In genomic region chr13:46554971-46555370, GRCh38 we compare ENCODE assay signal across 8 cellular contexts. TPM values are rescaled to one million over a fixed set of nuclear protein-coding genes. Genes with fewer than 3 reads are reported as not detected.
A peak's percentile ranks its signal among the peaks of the same experiment; 100 is the strongest.
DNase-seq lines count a peak whose midpoint lies in the region; ATAC-seq and TF ChIP-seq lines count a peak whose summit lies in the region.

No MANE protein-coding gene starts in this region.

- ATAC-seq in GM19397 (IDR thresholded peaks at IDR 0.05; ENCODE audit: unreplicated experiment) = no peak

- H3K4me1 Mint-ChIP-seq in CD14-positive monocyte (peaks cover 38% of the 10 kb centered on the region), neural crest cell (peaks cover 47% of the 10 kb centered on the region)

- DNase-seq in CD14-positive monocyte (ENCODE audit: low spot score) = no peak
- DNase-seq in MM.1S = no peak
- DNase-seq in neural crest cell (ENCODE audit: low read depth, low spot score) = no peak
- no peak for DNase-seq in stimulated activated CD4-positive, alpha-beta T cell treated with anti-CD3 and anti-CD28 coated beads, Interleukin-2, amount 100 ng/mL, for 48 hours
- no peak for DNase-seq in G401 (ENCODE audit: low spot score)
- no peak for DNase-seq in superior temporal gyrus (ENCODE audit: extremely low spot score)

- H3K4me3 Mint-ChIP-seq in CD14-positive monocyte (peak overlapping the region; percentile 93 to 95), neural crest cell (peak overlapping the region; percentile 96)

- no peaks in the 10 kb centered on the region for H3K27me3 ChIP-seq in MM.1S (replicated peaks; ENCODE audit: insufficient read depth, low read length)
- H3K27me3 ChIP-seq in duodenal mucosa (ENCODE audit: control insufficient read depth in 1 of 2, insufficient read depth in 2 of 2, low read length in 2 of 2) = no peaks in the 10 kb centered on the region

- no peak overlapping the region for H3K27ac ChIP-seq in MM.1S (ENCODE audit: low read length)
- H3K27ac ChIP-seq in duodenal mucosa (ENCODE audit: low read depth, low read length) = peak overlapping the region; percentile 82

- H3K9ac ChIP-seq in MM.1S (ENCODE audit: low read length) (peak overlapping the region; percentile 59; the same call in 1 of the 2 replicates), duodenal mucosa (ENCODE audit: low read depth in 1 of 2, low read length in 2 of 2) (peak overlapping the region; percentile 82 to 84)

- intact Hi-C loops in CD14-positive monocyte (cut with micrococcal nuclease) = loop anchor here (5.0 to 10.0 kb wide), 5 partner anchors 42 to 167 kb away; no protein-coding TSS in a partner anchor

- H3K9me2 ChIP-seq in MM.1S (replicated peaks; ENCODE audit: insufficient read depth, low read length) = no peaks in the 10 kb centered on the region

- peak overlapping the region; percentile 50 for H3K4me2 ChIP-seq in MM.1S (ENCODE audit: low read depth, low read length)

- H3K27me3 Mint-ChIP-seq in CD14-positive monocyte (ENCODE audit: low read depth in 3 of 3) (peaks cover 6 to 14% (median 10%) of the 10 kb centered on the region in 3 donors), neural crest cell (ENCODE audit: low read depth) (peaks cover 11% of the 10 kb centered on the region)

- no peaks in the 10 kb centered on the region for H3K9me3 ChIP-seq in MM.1S (replicated peaks; ENCODE audit: insufficient read depth, low read length)
- H3K9me3 ChIP-seq in duodenal mucosa (ENCODE audit: control insufficient read depth in 1 of 2, low read length in 2 of 2) = no peaks in the 10 kb centered on the region

- no peak overlapping the region for H2AFZ ChIP-seq in MM.1S (ENCODE audit: low read length)

- H4K20me1 ChIP-seq in MM.1S (ENCODE audit: insufficient read depth, low read length) = no peaks in the 10 kb centered on the region

- no peaks in the 10 kb centered on the region for H3K36me3 ChIP-seq in MM.1S (replicated peaks; ENCODE audit: insufficient read depth, low read length)
- no peaks in the 10 kb centered on the region for H3K36me3 ChIP-seq in duodenal mucosa (ENCODE audit: control insufficient read depth in 1 of 2, insufficient read depth in 2 of 2, low read length in 2 of 2)

- H3K27ac Mint-ChIP-seq in CD14-positive monocyte (peak overlapping the region in 5 of 7 donors; percentile 25 to 90 (median 84)), neural crest cell (ENCODE audit: unreplicated experiment) (peak overlapping the region; percentile 65)

- no peaks in the 10 kb centered on the region for H3K36me3 Mint-ChIP-seq in CD14-positive monocyte
- H3K36me3 Mint-ChIP-seq in neural crest cell (ENCODE audit: low read depth) = no peaks in the 10 kb centered on the region

- peaks cover 0 to 2% (median 0%) of the 10 kb centered on the region in 7 donors for H3K9me3 Mint-ChIP-seq in CD14-positive monocyte
- H3K9me3 Mint-ChIP-seq in neural crest cell = no peaks in the 10 kb centered on the region

- H3F3A ChIP-seq in MM.1S (ENCODE audit: insufficient read depth, low read length) = no peaks in the 10 kb centered on the region

- 0 out of 2 replicates have a peak, but pooled peaks cover 7% of the 10 kb centered on the region for H3K4me1 ChIP-seq in MM.1S (ENCODE audit: low read length)
- peaks cover 19 to 32% of the 10 kb centered on the region in 2 donors for H3K4me1 ChIP-seq in duodenal mucosa (ENCODE audit: control insufficient read depth in 1 of 2, insufficient read depth in 2 of 2, low read length in 2 of 2)

- in situ Hi-C loops in G401 (cut with HindIII; ENCODE audit: low sequenced_read_pairs) = no loop called here

- TF ChIP-seq CTCF in CD14-positive monocyte (IDR thresholded peaks at IDR 0.05) (no peak), MM.1S (IDR thresholded peaks at IDR 0.05; ENCODE audit: low read length) (no peak), neural crest cell (conservative IDR thresholded peaks at IDR 0.05) (no peak)

- peaks cover 63% of the 10 kb centered on the region for H3K79me2 ChIP-seq in MM.1S (ENCODE audit: low read length)

- peak overlapping the region; percentile 82 for H3K4me3 ChIP-seq in MM.1S (ENCODE audit: low read length)
- peak overlapping the region; percentile 83 to 93 for H3K4me3 ChIP-seq in duodenal mucosa (ENCODE audit: low read depth in 1 of 2, low read length in 2 of 2)

RNA-seq across cellular contexts. Expression of gene LRCH1, which starts 2.0 kb away (rescaled TPM):
- 1 to 10 TPM in 1 of 2 donors, under 1 TPM in 1; 0.88 to 2.1 TPM for polyA plus RNA-seq in CD14-positive monocyte
- total RNA-seq in neural crest cell = 15.4 and 15.8 TPM in 2 replicates
- total RNA-seq in G401 (2014; rRNA removed; shearing (Covaris generic)) = 0.12 and 0.85 TPM in 2 replicates
